ENCODE assay signal across 24 cellular contexts in genomic region chr2:132605236-132606180, GRCh38.
"Had no signal": no experiment of that assay in that cellular context is flagged by ENCODE, and none has a peak within 500 bp of the region (broad histone marks: within the 10 kb centered on the region; RNA-seq: fewer than 3 reads in every experiment).

No MANE protein-coding gene starts in this region.

- FAIRE-seq: urothelium cell line had no signal

- H3K9me3 ChIP-seq: colonic mucosa, esophagus squamous epithelium, mucosa of descending colon, psoas muscle, spleen, stomach, thoracic aorta had no signal

- DNase-seq: colonic mucosa; dermis blood vessel endothelial cell; esophagus squamous epithelium; foreskin fibroblast; head of caudate nucleus; kidney glomerular epithelial cell; mammary epithelial cell; mucosa of descending colon; naive thymus-derived CD8-positive, alpha-beta T cell; occipital lobe; psoas muscle; spleen; stimulated activated CD4-positive, alpha-beta T cell treated with anti-CD3 and anti-CD28 coated beads, Interleukin-15, amount 100 ng/mL, for 24 hours; stimulated activated CD4-positive, alpha-beta T cell treated with anti-CD3 and anti-CD28 coated beads, Interleukin-1b, Interleukin-23, amount 100 ng/mL, for 48 hours; stimulated activated CD4-positive, alpha-beta T cell treated with anti-CD3 and anti-CD28 coated beads, Interleukin-4, amount 100 ng/mL, for 4 hours; stimulated activated naive CD4-positive, alpha-beta T cell; stomach; substantia nigra had no signal

- H3K36me3 ChIP-seq: colonic mucosa, esophagus squamous epithelium, spleen, stomach, thoracic aorta had no signal

- H3K9ac ChIP-seq: parathyroid adenoma had no signal

- ATAC-seq: left lobe of liver; mucosa of descending colon; naive thymus-derived CD8-positive, alpha-beta T cell; psoas muscle; sciatic nerve had no signal

- H3K4me1 ChIP-seq: colonic mucosa, esophagus squamous epithelium, parathyroid adenoma, psoas muscle, spleen had no signal

- H3K27ac ChIP-seq: colonic mucosa, esophagus squamous epithelium, hepatocyte, parathyroid adenoma, psoas muscle, spleen, stomach, thoracic aorta had no signal

- H3K27me3 ChIP-seq: colonic mucosa, esophagus squamous epithelium, hepatocyte, spleen, stomach had no signal

- H3K4me2 ChIP-seq: hepatocyte had no signal

- H2AFZ ChIP-seq: hepatocyte, parathyroid adenoma had no signal

- H3K4me3 ChIP-seq: colonic mucosa, esophagus squamous epithelium, hepatocyte, mucosa of descending colon, psoas muscle, spleen, stomach, thoracic aorta had no signal

- H3K79me2 ChIP-seq: hepatocyte, parathyroid adenoma had no signal
